8 cellular contexts compared by ENCODE assay signal in the genomic region with DNA sequence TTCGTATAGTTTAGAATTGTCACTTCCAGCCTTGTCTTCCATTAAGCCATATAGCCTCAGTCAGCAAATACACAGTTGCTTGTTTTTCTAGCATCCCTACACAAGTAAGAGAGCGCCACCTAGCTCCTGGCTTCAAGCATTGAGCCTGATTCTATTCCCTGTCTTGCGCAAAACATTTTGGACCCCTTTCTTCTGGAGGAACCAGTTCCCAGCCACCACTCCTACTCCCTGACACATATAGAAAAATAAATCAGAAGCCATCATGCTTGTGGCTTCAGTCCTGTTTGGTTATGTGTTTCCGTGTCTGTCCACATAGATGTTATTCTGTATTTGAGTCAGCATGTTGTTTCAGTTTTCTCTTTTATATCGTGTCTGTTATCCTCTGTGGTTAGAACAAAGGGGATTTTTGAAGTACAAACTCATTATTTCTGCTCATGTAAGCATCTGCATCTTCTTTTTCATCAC. TPM values are rescaled to one million over a fixed set of nuclear protein-coding genes. Genes with fewer than 3 reads are reported as not detected.
DNase-seq lines count a peak whose midpoint lies in the region; ATAC-seq and TF ChIP-seq lines count a peak whose summit lies in the region.

No MANE protein-coding gene starts in this region.

- DNase-seq in Right ventricle myocardium superior (peak; percentile 49), right atrium auricular region (ENCODE audit: low spot score) (no peak), HEK293T (ENCODE audit: extremely low spot score) (peak; percentile 53), T-helper 2 cell (peak in 4 of 5 experiments; percentile 0 to 93 (median 26)), mammary epithelial cell (peak; percentile 32), left lung (peak in 1 of 2 donors; percentile 41)
- peak; percentile 4 for DNase-seq in stimulated activated CD8-positive, alpha-beta memory T cell treated with anti-CD3 and anti-CD28 coated beads, Interleukin-7, amount 100 ng/mL, for 24 hours (ENCODE audit: low read depth)

- BruUV-seq in mammary epithelial cell (replicated peaks; lab: Mats Ljungman, UMichigan) = no TSS peak

- POLR2A ChIA-PET in HEK293T (lab: Yijun Ruan, JAX) = no interaction called here

- H3K9ac ChIP-seq in Loucy (ENCODE audit: low read depth, low read length, poor library complexity, severe bottlenecking) = no peak overlapping the region
- H3K9ac ChIP-seq in mammary epithelial cell (ENCODE audit: insufficient read depth, low read length) = no peak overlapping the region

- ATAC-seq in Right ventricle myocardium superior (ENCODE audit: poor library complexity) (peak; percentile 52), left lung (peak; percentile 82)

- dilution Hi-C loops in mammary epithelial cell (cut with HindIII; ENCODE audit: low sequenced_read_pairs) = no loop called here

- no peaks in the 10 kb centered on the region for H3K9me3 ChIP-seq in right atrium auricular region
- H3K9me3 ChIP-seq in Loucy (ENCODE audit: insufficient read depth, low read depth, low read length) = no peaks in the 10 kb centered on the region
- H3K9me3 ChIP-seq in mammary epithelial cell (replicated peaks; ENCODE audit: insufficient read depth, low read length) = no peaks in the 10 kb centered on the region
- no peaks in the 10 kb centered on the region for H3K9me3 ChIP-seq in left lung

- WGBS in mammary epithelial cell (ENCODE audit: low coverage, missing lambda C conversion rate) = 46% methylated on average over 5 of the region's 5 CpGs

- no peaks in the 10 kb centered on the region for H3K36me3 ChIP-seq in right atrium auricular region
- H3K36me3 ChIP-seq in Loucy (ENCODE audit: insufficient read depth, low read length) = no peaks in the 10 kb centered on the region
- H3K36me3 ChIP-seq in mammary epithelial cell (ENCODE audit: insufficient read depth, low read length) = no peaks in the 10 kb centered on the region
- peaks cover 0 to 70% of the 10 kb centered on the region in 2 donors for H3K36me3 ChIP-seq in left lung

- H3K4me1 ChIP-seq in right atrium auricular region (no peaks in the 10 kb centered on the region), Loucy (ENCODE audit: insufficient read depth, low read length, poor library complexity, severe bottlenecking) (no peaks in the 10 kb centered on the region), mammary epithelial cell (ENCODE audit: insufficient read depth, low read length) (no peaks in the 10 kb centered on the region), left lung (no peaks in the 10 kb centered on the region)

- H3F3A ChIP-seq in Loucy (ENCODE audit: low read depth) = no peaks in the 10 kb centered on the region

- no peaks in the 10 kb centered on the region for H3K9me2 ChIP-seq in Loucy (replicated peaks; ENCODE audit: low read depth, low read length)

- H4K20me1 ChIP-seq in Loucy (ENCODE audit: insufficient read depth, low read length, poor library complexity, severe bottlenecking) (no peaks in the 10 kb centered on the region), mammary epithelial cell (ENCODE audit: insufficient read depth, low read length) (no peaks in the 10 kb centered on the region)

- CTCF ChIA-PET in HEK293T (lab: Yijun Ruan, JAX) = no interaction called here
- CTCF ChIA-PET in mammary epithelial cell (lab: Charles Lee; ENCODE audit: low non-redundant PET) = no interaction called here

- H2AFZ ChIP-seq in Loucy (ENCODE audit: low read length) = no peak overlapping the region
- H2AFZ ChIP-seq in mammary epithelial cell (ENCODE audit: low read depth, low read length) = no peak overlapping the region

- peak in 1 of 2 donors; percentile 62 for TF ChIP-seq CTCF in right atrium auricular region (IDR thresholded peaks at IDR 0.05)
- peak; percentile 69 for TF ChIP-seq CTCF in Loucy (conservative IDR thresholded peaks at IDR 0.05; ENCODE audit: low read length)
- peak; percentile 81 to 87 for TF ChIP-seq CTCF in mammary epithelial cell (conservative IDR thresholded peaks at IDR 0.05 in 1 of 2, IDR thresholded peaks at IDR 0.05 in 1 of 2; ENCODE audit: extremely low read depth in 1 of 2, insufficient read depth in 1 of 2, low read depth in 1 of 2, low read length in 2 of 2)
- peak in 1 of 2 donors; percentile 40 for TF ChIP-seq CTCF in left lung (IDR thresholded peaks at IDR 0.05)

- intact Hi-C loops in Right ventricle myocardium superior (cut with DNase I) (loop anchor here (10.0 kb wide), 2 partner anchors 78 to 138 kb away; partner anchors contain the start of gene TASL), mammary epithelial cell (cut with micrococcal nuclease) (loop anchor here (1.0 kb wide), 2 partner anchors 78 to 143 kb away; no protein-coding TSS in a partner anchor), left lung (cut with DNase I) (no loop called here)

- H3K27ac ChIP-seq in right atrium auricular region (no peak overlapping the region), mammary epithelial cell (ENCODE audit: insufficient read depth, low read depth, low read length) (no peak overlapping the region), left lung (no peak overlapping the region)

- H3K4me3 ChIP-seq in right atrium auricular region (no peak overlapping the region), Loucy (ENCODE audit: low read length, poor library complexity, severe bottlenecking) (no peak overlapping the region), mammary epithelial cell (replicated peaks in 1 of 3; ENCODE audit: insufficient read depth in 1 of 3, low read depth in 2 of 3, low read length in 3 of 3) (no peak overlapping the region), left lung (no peak overlapping the region)

- in situ Hi-C loops in mammary epithelial cell (cut with MboI; ENCODE audit: low sequenced_read_pairs in 2 of 2) = loop anchor here in 1 of 2 donors (10.0 kb wide), 1 partner anchor 138 kb away; the partner anchor contains the start of gene TASL

- H3K27me3 ChIP-seq in right atrium auricular region (no peaks in the 10 kb centered on the region), Loucy (ENCODE audit: insufficient read depth, low read length, poor library complexity, severe bottlenecking) (no peaks in the 10 kb centered on the region), mammary epithelial cell (ENCODE audit: insufficient read depth, low read length) (peaks cover 6% of the 10 kb centered on the region), left lung (no peaks in the 10 kb centered on the region)

- no peak overlapping the region for H3K4me2 ChIP-seq in Loucy (ENCODE audit: low read depth, low read length, poor library complexity, severe bottlenecking)
- H3K4me2 ChIP-seq in mammary epithelial cell (ENCODE audit: insufficient read depth, low read depth, low read length) = no peak overlapping the region

- no peaks in the 10 kb centered on the region for H3K79me2 ChIP-seq in Loucy (ENCODE audit: insufficient read depth, low read length)
- H3K79me2 ChIP-seq in mammary epithelial cell (ENCODE audit: insufficient read depth, low read length) = no peaks in the 10 kb centered on the region

TF ChIP-seq in HEK293T, 16 proteins besides CTCF, POLR2A, EP300 and RAD21:
- TF ChIP-seq L3MBTL2 (conservative IDR thresholded peaks at IDR 0.05) = no peak
- TF ChIP-seq ARNT (IDR thresholded peaks at IDR 0.05) = no peak
- no peak for TF ChIP-seq PKNOX1 (IDR thresholded peaks at IDR 0.05)
- TF ChIP-seq FOXA1 (IDR thresholded peaks at IDR 0.05) = no peak
- TF ChIP-seq ZNF384 (IDR thresholded peaks at IDR 0.05) = no peak
- no peak for TF ChIP-seq SUZ12 (IDR thresholded peaks at IDR 0.05)
- TF ChIP-seq BHLHE40 (IDR thresholded peaks at IDR 0.05; ENCODE audit: borderline replicate concordance) = no peak
- TF ChIP-seq FOXK2 (IDR thresholded peaks at IDR 0.05) = no peak
- TF ChIP-seq SP1 (IDR thresholded peaks at IDR 0.05) = no peak
- TF ChIP-seq CTBP1 (IDR thresholded peaks at IDR 0.05; ENCODE audit: borderline replicate concordance) = no peak
- no peak for TF ChIP-seq TARDBP (IDR thresholded peaks at IDR 0.05)
- TF ChIP-seq FOXM1 (IDR thresholded peaks at IDR 0.05; ENCODE audit: borderline replicate concordance) = no peak
- TF ChIP-seq NFRKB (IDR thresholded peaks at IDR 0.05) = no peak
TF ChIP-seq in HEK293T: peak in this region for 0.

RNA-seq across cellular contexts. Expression of gene GK, which starts 59.9 kb away (rescaled TPM):
- total RNA-seq in Right ventricle myocardium superior (9.1 TPM), right atrium auricular region (1 to 10 TPM; 1.8 to 5.7 TPM), mammary epithelial cell (10 to 100 TPM; 10.5 to 11.8 TPM), left lung (10 to 100 TPM; 27.9 to 65.9 TPM)
- 3.3 TPM for polyA plus RNA-seq in mammary epithelial cell
- 31.9 TPM for polyA minus RNA-seq in mammary epithelial cell

Comparison
In these comparisons a context has a peak if more than half of its experiments do, and no peak if none do; other contexts are left out.
1. intact Hi-C loops: an anchor here in Right ventricle myocardium superior (10.0 kb wide) and mammary epithelial cell (1.0 kb wide); none called in left lung.